In genomic region chr6:28632326-28632851, GRCh38 we compare ENCODE assay signal across 23 cellular contexts.
"Had no signal": no experiment of that assay in that cellular context is flagged by ENCODE, and none has a peak within 500 bp of the region (broad histone marks: within the 10 kb centered on the region; RNA-seq: fewer than 3 reads in every experiment).

No MANE protein-coding gene starts in this region.

- H3K27ac Mint-ChIP-seq: memory B cell; stimulated activated memory B cell treated with anti-CD40 and anti-IgM and Interleukin-4, amounts not matched to agents 10 μg/mL and 1 μg/mL and 100 μg/mL, for 72 hours had no signal

- ATAC-seq: left cardiac atrium; lower lobe of right lung; psoas muscle; sciatic nerve; stimulated activated memory B cell treated with anti-CD40 and anti-IgM and Interleukin-4, amounts not matched to agents 10 μg/mL and 1 μg/mL and 100 μg/mL, for 72 hours had no signal

- H3K36me3 Mint-ChIP-seq: memory B cell; stimulated activated memory B cell treated with anti-CD40 and anti-IgM and Interleukin-4, amounts not matched to agents 10 μg/mL and 1 μg/mL and 100 μg/mL, for 72 hours had no signal

- DNase-seq: colonic mucosa; dermis blood vessel endothelial cell; foreskin melanocyte; head of caudate nucleus; kidney; left cardiac atrium; left ventricle myocardium inferior; lower lobe of right lung; midbrain; occipital lobe; psoas muscle; retina; spleen; stimulated activated CD4-positive, alpha-beta T cell treated with anti-CD3 and anti-CD28 coated beads, Interleukin-15, amount 100 ng/mL, for 24 hours; stimulated activated CD4-positive, alpha-beta T cell treated with anti-CD3 and anti-CD28 coated beads, Interleukin-1b, Interleukin-23, amount 100 ng/mL, for 48 hours; stimulated activated CD4-positive, alpha-beta T cell treated with anti-CD3 and anti-CD28 coated beads, Interleukin-4, amount 100 ng/mL, for 24 hours; stomach; substantia nigra; transverse colon had no signal

- H3K4me3 Mint-ChIP-seq: memory B cell; stimulated activated memory B cell treated with anti-CD40 and anti-IgM and Interleukin-4, amounts not matched to agents 10 μg/mL and 1 μg/mL and 100 μg/mL, for 72 hours had no signal

- H3K4me1 Mint-ChIP-seq: nephron had no signal
